In the genomic region with DNA sequence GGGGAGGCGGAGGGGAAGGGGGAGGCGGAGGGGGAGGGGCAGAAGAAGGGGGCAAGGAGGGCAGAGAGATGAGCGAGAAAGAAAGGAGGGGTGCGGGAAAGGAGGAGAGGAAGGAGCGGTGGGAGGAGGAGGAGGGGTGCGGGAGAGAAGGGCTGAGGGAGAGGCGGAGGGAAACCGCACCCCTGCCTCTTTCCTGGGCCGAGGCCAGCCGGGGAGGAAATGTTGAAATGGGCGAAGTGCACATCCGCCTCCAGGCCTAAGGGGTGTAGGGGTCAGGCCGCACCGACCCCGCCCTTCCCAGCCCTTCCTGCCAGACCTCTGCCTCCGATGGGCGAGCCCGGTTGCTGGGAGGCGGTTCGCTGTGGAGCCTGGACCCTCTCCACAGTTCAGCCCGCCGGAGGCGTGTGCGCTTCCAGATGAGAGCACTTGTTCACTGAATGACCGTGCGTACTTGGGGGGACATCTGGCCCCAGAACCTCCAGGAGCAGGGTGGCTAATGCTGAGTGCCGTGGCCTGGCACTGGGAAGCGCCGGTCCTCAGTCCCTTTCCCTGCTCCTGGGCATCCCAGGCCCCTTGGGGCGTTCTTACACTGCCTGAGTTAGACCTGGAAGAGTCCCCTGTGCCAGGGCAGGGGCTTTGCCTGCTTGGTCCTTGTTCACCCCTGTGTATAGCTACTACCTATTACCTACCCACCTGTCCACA, we compare ENCODE assay signal across 8 cellular contexts.
DNase-seq lines count a peak whose midpoint lies in the region; ATAC-seq and TF ChIP-seq lines count a peak whose summit lies in the region.

No MANE protein-coding gene starts in this region.

- peak; percentile 76 for DNase-seq in Ammon's horn (ENCODE audit: low spot score)
- DNase-seq in NCI-H774 (lab: John Stamatoyannopoulos, UW): peak; percentile 80
- peak; percentile 58 to 69 for DNase-seq in activated T-cell treated with anti-CD3 and anti-CD28 coated beads, Interleukin-2, amount 50 U/mL, for 72 hours
- DNase-seq in foreskin keratinocyte: no peak
- DNase-seq in neural progenitor cell (ENCODE audit: low spot score): peak; percentile 80

- H3K4me2 ChIP-seq in neural progenitor cell: peak overlapping the region; percentile 78

- H2AFZ ChIP-seq in neural progenitor cell (replicated peaks): peak overlapping the region; percentile 89

- 16% methylated on average over 30 of the region's 30 CpGs for WGBS in urinary bladder

- no peak for TF ChIP-seq CTCF in foreskin keratinocyte (conservative IDR thresholded peaks at IDR 0.05)
- TF ChIP-seq CTCF in neural progenitor cell (IDR thresholded peaks at IDR 0.05): no peak

- H3F3A ChIP-seq in neural progenitor cell (ENCODE audit: low read depth): no peaks in the 10 kb centered on the region

- H3K4me3 ChIP-seq in neural progenitor cell (peak overlapping the region; percentile 58), urinary bladder (ENCODE audit: low read depth, low read length) (peak overlapping the region; percentile 51)

- H4K20me1 ChIP-seq in neural progenitor cell (ENCODE audit: low read depth): no peaks in the 10 kb centered on the region

- H3K4me1 Mint-ChIP-seq in activated T-cell treated with anti-CD3 and anti-CD28 coated beads, Interleukin-2, amount 50 U/mL, for 72 hours (ENCODE audit: low read depth): peaks cover 18% of the 10 kb centered on the region
- peaks cover 10% of the 10 kb centered on the region for H3K4me1 Mint-ChIP-seq in neural progenitor cell

- H3K27ac Mint-ChIP-seq in activated T-cell treated with anti-CD3 and anti-CD28 coated beads, Interleukin-2, amount 50 U/mL, for 72 hours: peak overlapping the region; percentile 96
- H3K27ac Mint-ChIP-seq in neural progenitor cell: no peak overlapping the region

- H3K9ac ChIP-seq in neural progenitor cell: no peak overlapping the region

- no peaks in the 10 kb centered on the region for H3K9me3 ChIP-seq in neural progenitor cell (ENCODE audit: low read depth)

- peak overlapping the region; percentile 91 to 94 for H3K4me3 Mint-ChIP-seq in activated T-cell treated with anti-CD3 and anti-CD28 coated beads, Interleukin-2, amount 50 U/mL, for 72 hours
- H3K4me3 Mint-ChIP-seq in neural progenitor cell: peak overlapping the region; percentile 84

- peaks cover 0 to 5% of the 10 kb centered on the region in 2 donors for H3K36me3 Mint-ChIP-seq in activated T-cell treated with anti-CD3 and anti-CD28 coated beads, Interleukin-2, amount 50 U/mL, for 72 hours (ENCODE audit: insufficient read depth in 2 of 2)
- H3K36me3 Mint-ChIP-seq in neural progenitor cell: no peaks in the 10 kb centered on the region

- H3K79me2 ChIP-seq in neural progenitor cell (ENCODE audit: low read depth): no peaks in the 10 kb centered on the region

- no peaks in the 10 kb centered on the region for H3K36me3 ChIP-seq in neural progenitor cell
- no peaks in the 10 kb centered on the region for H3K36me3 ChIP-seq in urinary bladder (ENCODE audit: insufficient read depth)

- ATAC-seq in GM18907 (IDR thresholded peaks at IDR 0.05; ENCODE audit: unreplicated experiment): peak; percentile 38
- ATAC-seq in HG03103 (IDR thresholded peaks at IDR 0.05; ENCODE audit: low read depth, unreplicated experiment): peak; percentile 28
- ATAC-seq in activated T-cell treated with anti-CD3 and anti-CD28 coated beads, Interleukin-2, amount 50 U/mL, for 72 hours (replicated peaks in 1 of 2): peak; percentile 55 to 67
- peak; percentile 7 for ATAC-seq in foreskin keratinocyte

- H3K27me3 Mint-ChIP-seq in activated T-cell treated with anti-CD3 and anti-CD28 coated beads, Interleukin-2, amount 50 U/mL, for 72 hours (ENCODE audit: low read depth): no peaks in the 10 kb centered on the region
- H3K27me3 Mint-ChIP-seq in neural progenitor cell (ENCODE audit: insufficient read depth, low read depth): peaks cover 13% of the 10 kb centered on the region

- peaks cover 0 to 3% of the 10 kb centered on the region in 2 donors for H3K9me3 Mint-ChIP-seq in activated T-cell treated with anti-CD3 and anti-CD28 coated beads, Interleukin-2, amount 50 U/mL, for 72 hours
- H3K9me3 Mint-ChIP-seq in neural progenitor cell: peaks cover 4% of the 10 kb centered on the region

- H3K27ac ChIP-seq in foreskin keratinocyte: no peak overlapping the region
- no peak overlapping the region for H3K27ac ChIP-seq in neural progenitor cell
- peak overlapping the region; percentile 84 for H3K27ac ChIP-seq in urinary bladder (ENCODE audit: low read depth)

- H3K27me3 ChIP-seq in foreskin keratinocyte (peaks cover 3% of the 10 kb centered on the region), neural progenitor cell (peaks cover 9% of the 10 kb centered on the region)

- H3K4me1 ChIP-seq in foreskin keratinocyte (no peaks in the 10 kb centered on the region), neural progenitor cell (peaks cover 9% of the 10 kb centered on the region), urinary bladder (ENCODE audit: insufficient read depth) (no peaks in the 10 kb centered on the region)

Comparison
In these comparisons a context has a peak if more than half of its experiments do, and no peak if none do; other contexts are left out.
1. DNase-seq: peak in Ammon's horn (single experiment), NCI-H774 (single experiment), activated T-cell treated with anti-CD3 and anti-CD28 coated beads, Interleukin-2, amount 50 U/mL, for 72 hours (2 of 2) and neural progenitor cell (single experiment); none in foreskin keratinocyte (0 of 2).
2. ATAC-seq: peak in every context shown above with its lines; median percentile 61 in activated T-cell treated with anti-CD3 and anti-CD28 coated beads, Interleukin-2, amount 50 U/mL, for 72 hours; 38 in GM18907; 28 in HG03103; 7 in foreskin keratinocyte.